15 cellular contexts compared by ENCODE assay signal in genomic region chr1:242842094-242842493, GRCh38.
"Had no signal": no experiment of that assay in that cellular context is flagged by ENCODE, and none has a peak within 500 bp of the region (broad histone marks: within the 10 kb centered on the region; RNA-seq: fewer than 3 reads in every experiment).

No MANE protein-coding gene starts in this region.

- H3K9me3 ChIP-seq: adrenal gland, heart left ventricle, sigmoid colon had no signal

- DNase-seq: activated CD4-positive, alpha-beta T cell treated with anti-CD3 and anti-CD28 coated beads, Interleukin-2, amount 10 ng/mL, durations not matched to agents 7 days and 5 days; activated CD4-positive, CD25-positive, alpha-beta regulatory T cell; activated naive CD4-positive, alpha-beta T cell treated with anti-CD3 and anti-CD28 coated beads, Interleukin-2, amount 50 U/mL, for 16 hours; activated T-cell treated with anti-CD3 and anti-CD28 coated beads, Interleukin-2, amount 50 U/mL, for 1 hour; adrenal gland; caudate nucleus; effector CD8-positive, alpha-beta T cell; heart left ventricle; islet precursor cell; left ventricle myocardium superior; sigmoid colon; stimulated activated CD4-positive, alpha-beta T cell treated with anti-CD3 and anti-CD28 coated beads, Interleukin-2, amount 100 ng/mL, for 24 hours; stimulated activated naive B cell treated with anti-CD40 and anti-IgM and Interleukin-4, amounts not matched to agents 10 μg/mL and 1 μg/mL and 100 μg/mL, for 72 hours; trophoblast cell had no signal

- H3K27ac ChIP-seq: adrenal gland, coronary artery, heart left ventricle, sigmoid colon had no signal

- H3K27ac Mint-ChIP-seq: activated CD4-positive, alpha-beta T cell treated with anti-CD3 and anti-CD28 coated beads, Interleukin-2, amount 10 ng/mL, durations not matched to agents 7 days and 5 days; stimulated activated naive B cell treated with anti-CD40 and anti-IgM and Interleukin-4, amounts not matched to agents 10 μg/mL and 1 μg/mL and 100 μg/mL, for 72 hours had no signal

- H3K36me3 ChIP-seq: adrenal gland, heart left ventricle, sigmoid colon had no signal

- H3K4me1 ChIP-seq: adrenal gland, heart left ventricle, sigmoid colon had no signal

- H3K27me3 Mint-ChIP-seq: activated CD4-positive, alpha-beta T cell treated with anti-CD3 and anti-CD28 coated beads, Interleukin-2, amount 10 ng/mL, durations not matched to agents 7 days and 5 days had no signal

- H3K4me3 ChIP-seq: adrenal gland, coronary artery, heart left ventricle, sigmoid colon had no signal

- H3K27me3 ChIP-seq: adrenal gland, heart left ventricle, sigmoid colon had no signal

- ATAC-seq: heart left ventricle; left ventricle myocardium superior; stimulated activated naive B cell treated with anti-CD40 and anti-IgM and Interleukin-4, amounts not matched to agents 10 μg/mL and 1 μg/mL and 100 μg/mL, for 72 hours had no signal

- H3K4me1 Mint-ChIP-seq: activated CD4-positive, alpha-beta T cell treated with anti-CD3 and anti-CD28 coated beads, Interleukin-2, amount 10 ng/mL, durations not matched to agents 7 days and 5 days; stimulated activated naive B cell treated with anti-CD40 and anti-IgM and Interleukin-4, amounts not matched to agents 10 μg/mL and 1 μg/mL and 100 μg/mL, for 72 hours had no signal

- H3K4me3 Mint-ChIP-seq: activated CD4-positive, alpha-beta T cell treated with anti-CD3 and anti-CD28 coated beads, Interleukin-2, amount 10 ng/mL, durations not matched to agents 7 days and 5 days; stimulated activated naive B cell treated with anti-CD40 and anti-IgM and Interleukin-4, amounts not matched to agents 10 μg/mL and 1 μg/mL and 100 μg/mL, for 72 hours had no signal
